In the genomic region with DNA sequence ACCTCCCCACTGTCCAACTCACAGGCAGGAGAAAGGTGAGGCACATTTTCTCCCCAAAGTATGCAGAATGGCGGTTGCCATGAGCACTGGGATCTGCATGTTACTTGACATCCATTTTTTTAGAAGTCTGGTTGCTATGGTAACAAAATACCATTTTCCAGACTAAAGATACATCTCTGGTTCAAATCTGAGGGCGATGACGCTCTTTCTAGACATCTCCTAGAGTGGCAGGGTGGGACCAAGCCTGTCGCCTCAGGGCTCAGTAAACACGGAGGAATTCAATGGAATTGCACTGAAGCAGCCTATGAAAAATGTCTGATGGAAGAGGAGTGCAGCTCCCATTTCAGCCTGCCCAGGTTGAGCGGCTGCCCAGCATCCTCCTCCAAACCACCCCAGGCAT, we compare ENCODE assay signal across 24 cellular contexts. TPM values are rescaled to one million over a fixed set of nuclear protein-coding genes. Genes with fewer than 3 reads are reported as not detected.
DNase-seq lines count a peak whose midpoint lies in the region; ATAC-seq and TF ChIP-seq lines count a peak whose summit lies in the region.
"Had no signal": no experiment of that assay in that cellular context is flagged by ENCODE, and none has a peak within 500 bp of the region (broad histone marks: within the 10 kb centered on the region; RNA-seq: fewer than 3 reads in every experiment).

No MANE protein-coding gene starts in this region.

- H3K27me3 ChIP-seq in PC-9 (ENCODE audit: insufficient read depth, low read depth): no peaks in the 10 kb centered on the region
- H3K27me3 ChIP-seq: body of pancreas had no signal

- CTCF ChIA-PET in PC-9 (lab: Charles Lee): interaction anchor here (0.7 kb wide), 1 partner anchor 88 kb away, joined by 4 read pairs; no protein-coding TSS in a partner anchor

- H3K79me2 ChIP-seq in PC-9 (ENCODE audit: low read depth): no peaks in the 10 kb centered on the region

- H3K4me2 ChIP-seq in PC-9: no peak overlapping the region

- no peak overlapping the region for H3K27ac ChIP-seq in PC-9
- H3K27ac ChIP-seq: body of pancreas, coronary artery, heart left ventricle, neutrophil, tibial nerve, VCaP had no signal

- peaks cover 21% of the 10 kb centered on the region for H3K4me1 ChIP-seq in PC-9 (replicated peaks; ENCODE audit: insufficient read depth)
- H3K4me1 ChIP-seq: body of pancreas, tibial nerve had no signal

- no peaks in the 10 kb centered on the region for H3K9me3 ChIP-seq in PC-9 (ENCODE audit: insufficient read depth, low read depth)
- H3K9me3 ChIP-seq: body of pancreas, heart left ventricle, neutrophil, tibial nerve had no signal

- no peak overlapping the region for H3K4me3 ChIP-seq in PC-9
- H3K4me3 ChIP-seq: body of pancreas, coronary artery, heart left ventricle, tibial nerve had no signal

- H3F3A ChIP-seq in PC-9 (ENCODE audit: insufficient read depth, low read depth): peaks cover 5% of the 10 kb centered on the region; the same call in 1 of the 2 replicates

- H3K36me3 ChIP-seq in PC-9 (ENCODE audit: low read depth): no peaks in the 10 kb centered on the region
- H3K36me3 ChIP-seq: heart left ventricle, neutrophil, tibial nerve had no signal

- intact Hi-C loops in PC-9 (cut with micrococcal nuclease; ENCODE audit: unreplicated experiment): no loop called here
- intact Hi-C loops in head of caudate nucleus (cut with DNase I): no loop called here

- no peak for TF ChIP-seq CTCF in PC-9 (conservative IDR thresholded peaks at IDR 0.05)

- DNase-seq in AG20443 (ENCODE audit: low spot score) (peak; percentile 26), EL (peak; percentile 31), PC-9 (peak; percentile 66 to 87), head of caudate nucleus (peak in 22 of 42 donors; percentile 12 to 76 (median 42)), T-helper 9 cell (no peak), AML-193 (lab: John Stamatoyannopoulos, UW) (no peak)
- no peak for DNase-seq in NK-92 treated with Interleukin-12 subunit alpha and Interleukin-12 subunit beta, amount 100 ng/mL, for 24 hours (lab: John Stamatoyannopoulos, UW)
- DNase-seq: activated CD4-positive, alpha-beta T cell treated with anti-CD3 and anti-CD28 coated beads, Interleukin-2, amount 10 ng/mL, durations not matched to agents 7 days and 5 days; activated CD8-positive, alpha-beta memory T cell treated with anti-CD3 and anti-CD28 coated beads, Interleukin-2, amount 50 U/mL, for 4 hours; activated naive CD8-positive, alpha-beta T cell treated with anti-CD3 and anti-CD28 coated beads, Interleukin-2, amount 10 ng/mL, durations not matched to agents 7 days and 5 days; body of pancreas; heart left ventricle; NCI-H524 treated with DMSO at 0.1 percent for 48 hours; small intestine; stimulated activated naive CD8-positive, alpha-beta T cell treated with anti-CD3 and anti-CD28 coated beads, Interleukin-15, Interleukin-2, amounts not matched to agents 100 U/mL and 50 U/mL, for 24 hours had no signal

- ATAC-seq in GM18502 (IDR thresholded peaks at IDR 0.05; ENCODE audit: poor library complexity, unreplicated experiment): no peak
- ATAC-seq: body of pancreas; heart left ventricle; stimulated activated naive CD8-positive, alpha-beta T cell treated with anti-CD3 and anti-CD28 coated beads, Interleukin-15, Interleukin-2, amounts not matched to agents 100 U/mL and 50 U/mL, for 24 hours had no signal

- no peaks in the 10 kb centered on the region for H4K20me1 ChIP-seq in PC-9 (ENCODE audit: insufficient read depth)

- H2AFZ ChIP-seq in PC-9: no peak overlapping the region

- POLR2A ChIA-PET in PC-9 (lab: Charles Lee; ENCODE audit: unreplicated experiment): no interaction called here

- no peaks in the 10 kb centered on the region for H3K9me2 ChIP-seq in PC-9 (ENCODE audit: insufficient read depth)

- no TSS peak for BruUV-seq in PC-9 (replicated peaks; lab: Mats Ljungman, UMichigan)

RNA-seq across cellular contexts. Expression of gene FAM43B, which starts 21.5 kb away (rescaled TPM):
- total RNA-seq in PC-9 (2021): not detected in 2 replicates
- total RNA-seq: activated CD4-positive, alpha-beta T cell treated with anti-CD3 and anti-CD28 coated beads, Interleukin-2, amount 10 ng/mL, durations not matched to agents 7 days and 5 days; activated naive CD8-positive, alpha-beta T cell treated with anti-CD3 and anti-CD28 coated beads, Interleukin-2, amount 10 ng/mL, durations not matched to agents 7 days and 5 days; activated T-helper 2 cell treated with anti-CD3 and anti-CD28 coated beads, Interferon-gamma antibody, Interleukin-2, Interleukin-4, amounts not matched to agents 10 μg/mL and 5 μg/mL and 100 μg/mL, durations not matched to agents 14 hours and 24 hours and 36 hours; B cell; OCI-LY7; SK-MEL-5 had no signal

RNA-seq across cellular contexts. Expression of gene MUL1, which starts 22.9 kb away (rescaled TPM):
- 21.9 and 22.8 TPM in 2 replicates for total RNA-seq in PC-9 (2021)

RNA-seq across cellular contexts. Expression of gene CAMK2N1, which starts 44.9 kb away (rescaled TPM):
- 34.9 and 44.6 TPM in 2 replicates for total RNA-seq in PC-9 (2021)
- total RNA-seq: OCI-LY7 had no signal

RNA-seq across cellular contexts. Expression of gene CDA, which starts 58.0 kb away (rescaled TPM):
- total RNA-seq in PC-9 (2021): 41.9 and 56.6 TPM in 2 replicates
- total RNA-seq: activated CD4-positive, alpha-beta T cell treated with anti-CD3 and anti-CD28 coated beads, Interleukin-2, amount 10 ng/mL, durations not matched to agents 7 days and 5 days; activated naive CD8-positive, alpha-beta T cell treated with anti-CD3 and anti-CD28 coated beads, Interleukin-2, amount 10 ng/mL, durations not matched to agents 7 days and 5 days; activated T-helper 2 cell treated with anti-CD3 and anti-CD28 coated beads, Interferon-gamma antibody, Interleukin-2, Interleukin-4, amounts not matched to agents 10 μg/mL and 5 μg/mL and 100 μg/mL, durations not matched to agents 14 hours and 24 hours and 36 hours; B cell; body of pancreas; OCI-LY7; SK-MEL-5 had no signal

Comparison
In these comparisons a context has a peak if more than half of its experiments do, and no peak if none do; other contexts are left out.
1. DNase-seq: peak in AG20443 (single experiment), EL (single experiment), PC-9 (2 of 2) and head of caudate nucleus (22 of 42); none in T-helper 9 cell (single experiment), NK-92 treated with Interleukin-12 subunit alpha and Interleukin-12 subunit beta, amount 100 ng/mL, for 24 hours (single experiment) and AML-193 (0 of 2).